Comparison of ENCODE assay signal across 10 cellular contexts in genomic region chr7:157397036-157397720, GRCh38.
DNase-seq lines count a peak whose midpoint lies in the region; ATAC-seq and TF ChIP-seq lines count a peak whose summit lies in the region.
"Had no signal": no experiment of that assay in that cellular context is flagged by ENCODE, and none has a peak within 500 bp of the region (broad histone marks: within the 10 kb centered on the region; RNA-seq: fewer than 3 reads in every experiment).

No MANE protein-coding gene starts in this region.

- intact Hi-C loops in posterior vena cava (cut with DNase I), result no loop called here

- H3K27me3 ChIP-seq in BLaER1 (no peaks in the 10 kb centered on the region), cardiac muscle cell (no peaks in the 10 kb centered on the region)

- H3K4me2 ChIP-seq in BLaER1, result peak overlapping the region; percentile 61

- DNase-seq in RWPE1 (ENCODE audit: low spot score) (no peak), cardiac muscle cell (ENCODE audit: low read depth in 1 of 2, low spot score in 1 of 2) (no peak), posterior vena cava (ENCODE audit: low spot score) (peak; percentile 79), H4 (ENCODE audit: low spot score) (no peak)
- DNase-seq: RPMI8226; stimulated activated CD4-positive, alpha-beta T cell treated with anti-CD3 and anti-CD28 coated beads, Interleukin-4, amount 100 ng/mL, for 24 hours had no signal

- H3K27ac ChIP-seq in BLaER1 (peak overlapping the region; percentile 44; the same call in 1 of the 2 replicates), RWPE1 (peak overlapping the region; percentile 46), cardiac muscle cell (peak overlapping the region; percentile 95)

- ATAC-seq in HG03045 (IDR thresholded peaks at IDR 0.05; ENCODE audit: unreplicated experiment) (no peak), HG03378 (IDR thresholded peaks at IDR 0.05; ENCODE audit: unreplicated experiment) (no peak), GM21526 (IDR thresholded peaks at IDR 0.05; ENCODE audit: low FRiP score, unreplicated experiment) (no peak)

- no peak overlapping the region; the same call in 1 of the 2 replicates for H3K9ac ChIP-seq in BLaER1

- peaks cover 63% of the 10 kb centered on the region for H4K20me1 ChIP-seq in BLaER1

- TF ChIP-seq CTCF in RWPE1 (conservative IDR thresholded peaks at IDR 0.05; ENCODE audit: low read depth) (no peak), cardiac muscle cell (IDR thresholded peaks at IDR 0.05; ENCODE audit: low read depth, low read length) (no peak)

- CTCF ChIA-PET in RWPE1 (lab: Yijun Ruan, JAX), result interaction anchor here (0.6 to 0.8 kb wide), 2 partner anchors 58 to 97 kb away, joined by 3 to 6 read pairs; no protein-coding TSS in a partner anchor

- H3K9me3 ChIP-seq in BLaER1 (0 out of 2 replicates have a peak, but pooled peaks cover 9% of the 10 kb centered on the region), cardiac muscle cell (ENCODE audit: low read depth) (no peaks in the 10 kb centered on the region)

- POLR2A ChIA-PET in RWPE1 (lab: Yijun Ruan, JAX; ENCODE audit: low non-redundant PET), result no interaction called here

- H3K36me3 ChIP-seq in BLaER1 (peaks cover 72% of the 10 kb centered on the region), cardiac muscle cell (no peaks in the 10 kb centered on the region)

- H3K4me3 ChIP-seq in BLaER1 (no peak overlapping the region), cardiac muscle cell (no peak overlapping the region)

- H3K4me1 ChIP-seq in BLaER1 (peaks cover 41% of the 10 kb centered on the region), cardiac muscle cell (ENCODE audit: low read depth) (peaks cover 18% of the 10 kb centered on the region)

Comparison
In these comparisons a context has a peak if more than half of its experiments do, and no peak if none do; other contexts are left out.
1. H3K27ac ChIP-seq: peak in every context shown above with its lines; median percentile 95 in cardiac muscle cell; 46 in RWPE1; 44 in BLaER1.